21 cellular contexts compared by ENCODE assay signal in genomic region chr12:50053583-50053982, GRCh38. TPM values are rescaled to one million over a fixed set of nuclear protein-coding genes. Genes with fewer than 3 reads are reported as not detected.
"Had no signal": no experiment of that assay in that cellular context is flagged by ENCODE, and none has a peak within 500 bp of the region (broad histone marks: within the 10 kb centered on the region; RNA-seq: fewer than 3 reads in every experiment).

No MANE protein-coding gene starts in this region.

- H3K27me3 ChIP-seq: pancreas had no signal

- H3K27ac ChIP-seq: adrenal gland, coronary artery, gastrocnemius medialis, hepatocyte, left ventricle myocardium inferior, pancreas, suprapubic skin, upper lobe of left lung had no signal

- ATAC-seq: gastrocnemius medialis, pancreas had no signal

- H3K4me3 Mint-ChIP-seq: activated B cell treated with CpG ODN at 0.5 μM for 24 hours; activated CD4-positive, alpha-beta T cell treated with anti-CD3 and anti-CD28 coated beads, Interleukin-2, amount 10 ng/mL, durations not matched to agents 24 days and 14 days had no signal

- H3K27ac Mint-ChIP-seq: activated B cell treated with CpG ODN at 0.5 μM for 24 hours; activated CD4-positive, alpha-beta T cell treated with anti-CD3 and anti-CD28 coated beads, Interleukin-2, amount 10 ng/mL, durations not matched to agents 24 days and 14 days had no signal

- H3K9me3 Mint-ChIP-seq: activated B cell treated with CpG ODN at 0.5 μM for 24 hours; activated CD4-positive, alpha-beta T cell treated with anti-CD3 and anti-CD28 coated beads, Interleukin-2, amount 10 ng/mL, durations not matched to agents 24 days and 14 days had no signal

- H3K9me3 ChIP-seq: adrenal gland, gastrocnemius medialis, left ventricle myocardium inferior, pancreas, suprapubic skin, upper lobe of left lung had no signal

- DNase-seq: activated B cell treated with CpG ODN at 0.5 μM for 24 hours; activated CD4-positive, alpha-beta T cell treated with anti-CD3 and anti-CD28 coated beads, Interleukin-2, amount 10 ng/mL, durations not matched to agents 24 days and 14 days; activated CD8-positive, alpha-beta memory T cell treated with anti-CD3 and anti-CD28 coated beads for 24 hours; activated naive CD4-positive, alpha-beta T cell treated with anti-CD3 and anti-CD28 coated beads, Interleukin-2, amount 50 U/mL, for 16 hours; activated T-cell treated with anti-CD3 and anti-CD28 coated beads for 4 hours; adrenal gland; caudate nucleus; effector CD4-positive, alpha-beta T cell; gastrocnemius medialis; kidney; left ventricle myocardium inferior; mesenchymal stem cell; stimulated activated CD4-positive, alpha-beta T cell treated with anti-CD3 and anti-CD28 coated beads, Interleukin-12 subunit alpha, Interleukin-12 subunit beta, amount 100 ng/mL, for 4 hours; stimulated activated naive CD4-positive, alpha-beta T cell treated with Interleukin-2 at 50 U/mL for 16 hours; T-helper 9 cell; upper lobe of left lung had no signal

RNA-seq across cellular contexts. Expression of gene ASIC1, which starts 3.8 kb away (rescaled TPM):
- total RNA-seq: activated B cell treated with CpG ODN at 0.5 μM for 24 hours had no signal

RNA-seq across cellular contexts. Expression of gene GPD1, which starts 50.2 kb away (rescaled TPM):
- total RNA-seq: endothelial cell of umbilical vein had no signal
